ENCODE assay signal across 9 cellular contexts in the genomic region with DNA sequence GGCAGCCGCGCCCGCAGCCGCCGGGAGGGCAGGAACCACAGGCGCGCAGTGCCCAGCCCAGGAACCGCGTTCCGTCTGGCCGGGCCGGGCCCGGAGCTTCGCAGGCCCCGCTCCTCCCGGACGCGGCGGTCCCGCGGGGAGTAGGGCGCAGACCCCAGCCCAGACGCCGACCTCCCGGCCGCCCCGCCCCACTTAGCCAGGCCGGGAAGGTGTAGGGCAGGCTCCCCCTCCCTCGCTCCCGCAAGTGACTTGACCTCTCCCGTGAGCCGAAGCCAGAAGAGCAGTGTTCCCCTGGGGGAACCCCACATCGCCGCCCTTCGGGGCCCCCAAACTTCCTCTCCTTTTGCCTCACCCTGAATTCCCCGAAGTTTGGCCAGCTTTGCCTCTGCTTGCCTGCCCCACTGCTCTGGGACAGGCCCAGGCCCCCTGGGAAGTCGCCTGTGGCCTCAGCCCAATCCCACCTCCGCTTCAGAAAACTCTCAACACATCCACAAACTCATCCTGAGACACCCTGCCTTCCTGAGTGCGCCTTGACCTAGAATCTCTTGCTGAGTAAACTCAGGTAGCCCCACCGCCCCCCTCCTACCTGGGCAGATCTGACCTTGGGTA. TPM values are rescaled to one million over a fixed set of nuclear protein-coding genes. Genes with fewer than 3 reads are reported as not detected.
DNase-seq lines count a peak whose midpoint lies in the region; ATAC-seq and TF ChIP-seq lines count a peak whose summit lies in the region.
"Had no signal": no experiment of that assay in that cellular context is flagged by ENCODE, and none has a peak within 500 bp of the region (broad histone marks: within the 10 kb centered on the region; RNA-seq: fewer than 3 reads in every experiment).

No MANE protein-coding gene starts in this region.

- no peak overlapping the region for H2AFZ ChIP-seq in PC-9

- H3K4me3 Mint-ChIP-seq in activated CD4-positive, alpha-beta T cell treated with anti-CD3 and anti-CD28 coated beads, Interleukin-2, amount 10 ng/mL, durations not matched to agents 24 days and 14 days, result peak overlapping the region; percentile 81
- peak overlapping the region; percentile 93 for H3K4me3 Mint-ChIP-seq in endothelial cell (ENCODE audit: unreplicated experiment)
- peak overlapping the region; percentile 87 for H3K4me3 Mint-ChIP-seq in stimulated activated memory B cell treated with anti-CD40 and anti-IgM and Interleukin-4, amounts not matched to agents 10 μg/mL and 1 μg/mL and 100 μg/mL, for 72 hours

- H3K27ac Mint-ChIP-seq in activated CD4-positive, alpha-beta T cell treated with anti-CD3 and anti-CD28 coated beads, Interleukin-2, amount 10 ng/mL, durations not matched to agents 24 days and 14 days, result peak overlapping the region; percentile 77
- H3K27ac Mint-ChIP-seq in endothelial cell (ENCODE audit: unreplicated experiment), result no peak overlapping the region
- H3K27ac Mint-ChIP-seq in stimulated activated memory B cell treated with anti-CD40 and anti-IgM and Interleukin-4, amounts not matched to agents 10 μg/mL and 1 μg/mL and 100 μg/mL, for 72 hours, result peak overlapping the region; percentile 73

- peak; percentile 70 for DNase-seq in activated CD4-positive, alpha-beta T cell treated with anti-CD3 and anti-CD28 coated beads, Interleukin-2, amount 10 ng/mL, durations not matched to agents 24 days and 14 days
- DNase-seq in activated CD4-positive, alpha-beta T cell treated with anti-CD3 and anti-CD28 coated beads, Interleukin-2, amount 50 U/mL, for 4 hours, result no peak
- DNase-seq in PC-9, result no peak
- no peak for DNase-seq in endothelial cell (ENCODE audit: low spot score)
- DNase-seq in AML-193 (lab: John Stamatoyannopoulos, UW), result no peak

- H3K4me1 ChIP-seq in PC-9 (replicated peaks; ENCODE audit: insufficient read depth), result peaks cover 14% of the 10 kb centered on the region

- no peaks in the 10 kb centered on the region for H3K9me2 ChIP-seq in PC-9 (ENCODE audit: insufficient read depth)

- peak; percentile 35 for ATAC-seq in stimulated activated memory B cell treated with anti-CD40 and anti-IgM and Interleukin-4, amounts not matched to agents 10 μg/mL and 1 μg/mL and 100 μg/mL, for 72 hours
- ATAC-seq in GM19351 (IDR thresholded peaks at IDR 0.05; ENCODE audit: unreplicated experiment) (no peak), esophagus mucosa (no peak)

- H3K4me3 ChIP-seq in PC-9, result peak overlapping the region; percentile 35; the same call in 1 of the 2 replicates

- H3K79me2 ChIP-seq in PC-9 (ENCODE audit: low read depth), result no peaks in the 10 kb centered on the region

- H3K27me3 Mint-ChIP-seq in activated CD4-positive, alpha-beta T cell treated with anti-CD3 and anti-CD28 coated beads, Interleukin-2, amount 10 ng/mL, durations not matched to agents 24 days and 14 days, result peaks cover 25% of the 10 kb centered on the region
- peaks cover 24% of the 10 kb centered on the region for H3K27me3 Mint-ChIP-seq in endothelial cell (ENCODE audit: unreplicated experiment)
- no peaks in the 10 kb centered on the region for H3K27me3 Mint-ChIP-seq in stimulated activated memory B cell treated with anti-CD40 and anti-IgM and Interleukin-4, amounts not matched to agents 10 μg/mL and 1 μg/mL and 100 μg/mL, for 72 hours

- H3K27me3 ChIP-seq in PC-9 (ENCODE audit: insufficient read depth, low read depth), result no peaks in the 10 kb centered on the region

- intact Hi-C loops in activated CD4-positive, alpha-beta T cell treated with anti-CD3 and anti-CD28 coated beads, Interleukin-2, amount 10 ng/mL, durations not matched to agents 24 days and 14 days (cut with micrococcal nuclease), result loop anchor here (2.0 to 5.0 kb wide), 2 partner anchors 51 to 67 kb away; no protein-coding TSS in a partner anchor
- intact Hi-C loops in PC-9 (cut with micrococcal nuclease; ENCODE audit: unreplicated experiment), result loop anchor here (2.0 kb wide), 1 partner anchor 49 kb away; no protein-coding TSS in a partner anchor

- TF ChIP-seq CTCF in PC-9 (conservative IDR thresholded peaks at IDR 0.05) (no peak), endothelial cell (IDR thresholded peaks at IDR 0.05; ENCODE audit: unreplicated experiment) (no peak)

- H3K36me3 Mint-ChIP-seq in activated CD4-positive, alpha-beta T cell treated with anti-CD3 and anti-CD28 coated beads, Interleukin-2, amount 10 ng/mL, durations not matched to agents 24 days and 14 days (ENCODE audit: low read depth), result peaks cover 3% of the 10 kb centered on the region
- no peaks in the 10 kb centered on the region for H3K36me3 Mint-ChIP-seq in endothelial cell (ENCODE audit: low read depth, unreplicated experiment)
- H3K36me3 Mint-ChIP-seq in stimulated activated memory B cell treated with anti-CD40 and anti-IgM and Interleukin-4, amounts not matched to agents 10 μg/mL and 1 μg/mL and 100 μg/mL, for 72 hours, result no peaks in the 10 kb centered on the region

- POLR2A ChIA-PET in PC-9 (lab: Charles Lee; ENCODE audit: unreplicated experiment), result no interaction called here

- H3K4me1 Mint-ChIP-seq in activated CD4-positive, alpha-beta T cell treated with anti-CD3 and anti-CD28 coated beads, Interleukin-2, amount 10 ng/mL, durations not matched to agents 24 days and 14 days, result peaks cover 33% of the 10 kb centered on the region
- H3K4me1 Mint-ChIP-seq in endothelial cell (ENCODE audit: unreplicated experiment), result peaks cover 9% of the 10 kb centered on the region
- H3K4me1 Mint-ChIP-seq in stimulated activated memory B cell treated with anti-CD40 and anti-IgM and Interleukin-4, amounts not matched to agents 10 μg/mL and 1 μg/mL and 100 μg/mL, for 72 hours, result peaks cover 35% of the 10 kb centered on the region

- CTCF ChIA-PET in PC-9 (lab: Charles Lee), result no interaction called here

- peak overlapping the region; percentile 54; the same call in 1 of the 2 replicates for H3K4me2 ChIP-seq in PC-9

- H4K20me1 ChIP-seq in PC-9 (ENCODE audit: insufficient read depth), result no peaks in the 10 kb centered on the region

- no peaks in the 10 kb centered on the region for H3K36me3 ChIP-seq in PC-9 (ENCODE audit: low read depth)
- H3K36me3 ChIP-seq: neutrophil had no signal

- BruUV-seq in PC-9 (replicated peaks; lab: Mats Ljungman, UMichigan), result no TSS peak

- no peaks in the 10 kb centered on the region for H3K9me3 ChIP-seq in PC-9 (ENCODE audit: insufficient read depth, low read depth)
- H3K9me3 ChIP-seq: neutrophil had no signal

- no peaks in the 10 kb centered on the region for H3K9me3 Mint-ChIP-seq in activated CD4-positive, alpha-beta T cell treated with anti-CD3 and anti-CD28 coated beads, Interleukin-2, amount 10 ng/mL, durations not matched to agents 24 days and 14 days
- H3K9me3 Mint-ChIP-seq in endothelial cell (ENCODE audit: unreplicated experiment), result no peaks in the 10 kb centered on the region
- H3K9me3 Mint-ChIP-seq in stimulated activated memory B cell treated with anti-CD40 and anti-IgM and Interleukin-4, amounts not matched to agents 10 μg/mL and 1 μg/mL and 100 μg/mL, for 72 hours, result no peaks in the 10 kb centered on the region

- H3F3A ChIP-seq in PC-9 (ENCODE audit: insufficient read depth, low read depth), result peaks cover 16% of the 10 kb centered on the region; the same call in 1 of the 2 replicates

- H3K27ac ChIP-seq in PC-9, result no peak overlapping the region
- H3K27ac ChIP-seq: neutrophil had no signal

RNA-seq across cellular contexts. Expression of gene NOL4L, which starts 0.5 kb away (rescaled TPM):
- 13.0 and 18.0 TPM in 2 replicates for total RNA-seq in activated CD4-positive, alpha-beta T cell treated with anti-CD3 and anti-CD28 coated beads, Interleukin-2, amount 10 ng/mL, durations not matched to agents 24 days and 14 days
- 40.9 and 44.0 TPM in 2 replicates for total RNA-seq in PC-9 (2021)
- total RNA-seq in endothelial cell (ENCODE audit: unreplicated experiment), result 150 TPM
- total RNA-seq in esophagus mucosa, result 2.0 TPM
